Comparison of ENCODE assay signal across 23 cellular contexts in genomic region chr15:101182215-101182614, GRCh38.
A peak's percentile ranks its signal among the peaks of the same experiment; 100 is the strongest.
DNase-seq lines count a peak whose midpoint lies in the region; ATAC-seq and TF ChIP-seq lines count a peak whose summit lies in the region.
"Had no signal": no experiment of that assay in that cellular context is flagged by ENCODE, and none has a peak within 500 bp of the region (broad histone marks: within the 10 kb centered on the region; RNA-seq: fewer than 3 reads in every experiment).

No MANE protein-coding gene starts in this region.

- H3K4ac ChIP-seq in mesenchymal stem cell (ENCODE audit: low read depth in 1 of 2, low read length in 2 of 2), result no peak overlapping the region

- H3K9ac ChIP-seq in mesenchymal stem cell (ENCODE audit: low read length), result no peak overlapping the region

- DNase-seq in T-helper 1 cell, result no peak
- DNase-seq in right cardiac atrium, result no peak
- DNase-seq in left ventricle myocardium superior, result no peak
- no peak for DNase-seq in mesenchymal stem cell
- DNase-seq in upper lobe of left lung, result no peak
- no peak for DNase-seq in foreskin fibroblast
- no peak for DNase-seq in stimulated activated naive CD4-positive, alpha-beta T cell treated with Interleukin-2 at 50 U/mL for 16 hours (lab: John Stamatoyannopoulos, UW)
- DNase-seq: activated T-cell treated with anti-CD3 and anti-CD28 coated beads, Interleukin-2, amount 50 U/mL, for 4 hours; amygdala; left colon; NCI-H1105 treated with DMSO at 0.1 percent for 48 hours; NCI-H2107; NCI-H510A; nucleus accumbens; stimulated activated naive CD4-positive, alpha-beta T cell; T1000; trophoblast cell had no signal

- H4K8ac ChIP-seq in mesenchymal stem cell (ENCODE audit: low read length), result peak overlapping the region; percentile 32

- H3K36me3 Mint-ChIP-seq in T-helper 1 cell treated with Interleukin-12 subunit alpha and Interleukin-12 subunit beta and Interleukin-4 antibody, amounts not matched to agents 30 μg/mL and 1 μg/mL, for 36 hours (ENCODE audit: low read depth), result peaks cover 40% of the 10 kb centered on the region

- H3K4me1 ChIP-seq in right cardiac atrium (ENCODE audit: control insufficient read depth, insufficient read depth, low read length) (peaks cover 13% of the 10 kb centered on the region), mesenchymal stem cell (ENCODE audit: control insufficient read depth, insufficient read depth, low read depth, low read length) (peaks cover 22% of the 10 kb centered on the region), upper lobe of left lung (peaks cover 31 to 69% (median 48%) of the 10 kb centered on the region in 4 donors)

- no peak overlapping the region for H3K18ac ChIP-seq in mesenchymal stem cell (ENCODE audit: low read depth in 1 of 2, low read length in 2 of 2)

- TF ChIP-seq POLR2A in upper lobe of left lung (IDR thresholded peaks at IDR 0.05), result no peak

- 73% methylated on average over 4 of the region's 4 CpGs for WGBS in right cardiac atrium
- 74% methylated on average over 4 of the region's 4 CpGs for WGBS in mesenchymal stem cell
- 84 to 88% methylated on average over 4 of the region's 4 CpGs for WGBS in upper lobe of left lung, 2 donors

- H3K9me3 Mint-ChIP-seq in T-helper 1 cell treated with Interleukin-12 subunit alpha and Interleukin-12 subunit beta and Interleukin-4 antibody, amounts not matched to agents 30 μg/mL and 1 μg/mL, for 36 hours, result no peaks in the 10 kb centered on the region
- H3K9me3 Mint-ChIP-seq: activated T-cell treated with anti-CD3 and anti-CD28 coated beads, Interleukin-2, amount 50 U/mL, for 4 hours had no signal

- intact Hi-C loops in right cardiac atrium (cut with DNase I), result loop anchor here in 1 of 4 donors (10.0 kb wide), 1 partner anchor 63 kb away; no protein-coding TSS in a partner anchor
- intact Hi-C loops in left ventricle myocardium superior (cut with micrococcal nuclease), result no loop called here

- no peak overlapping the region for H3K23ac ChIP-seq in mesenchymal stem cell (ENCODE audit: low read length in 2 of 2)

- H3K27ac Mint-ChIP-seq in T-helper 1 cell treated with Interleukin-12 subunit alpha and Interleukin-12 subunit beta and Interleukin-4 antibody, amounts not matched to agents 30 μg/mL and 1 μg/mL, for 36 hours, result peak overlapping the region; percentile 72
- H3K27ac Mint-ChIP-seq: B cell had no signal

- H3K4me1 Mint-ChIP-seq in T-helper 1 cell treated with Interleukin-12 subunit alpha and Interleukin-12 subunit beta and Interleukin-4 antibody, amounts not matched to agents 30 μg/mL and 1 μg/mL, for 36 hours (ENCODE audit: low read depth), result peaks cover 52% of the 10 kb centered on the region

- H3K27ac ChIP-seq in right cardiac atrium (ENCODE audit: low read length) (peak overlapping the region; percentile 23), mesenchymal stem cell (ENCODE audit: low read length, poor library complexity, severe bottlenecking) (no peak overlapping the region), upper lobe of left lung (peak overlapping the region in 3 of 4 donors; percentile 26 to 58 (median 27))
- H3K27ac ChIP-seq: 22Rv1, cardiac muscle cell, SK-N-MC had no signal

- H3K36me3 ChIP-seq in mesenchymal stem cell (ENCODE audit: control insufficient read depth in 1 of 2, insufficient read depth in 2 of 2, low read depth in 1 of 2, low read length in 2 of 2), result peaks cover 23 to 43% of the 10 kb centered on the region in 2 experiments
- peaks cover 2 to 20% (median 9%) of the 10 kb centered on the region in 4 donors for H3K36me3 ChIP-seq in upper lobe of left lung

- H2BK15ac ChIP-seq in mesenchymal stem cell (ENCODE audit: low read depth, poor library complexity, severe bottlenecking), result no peak overlapping the region

- TF ChIP-seq EP300 in upper lobe of left lung (IDR thresholded peaks at IDR 0.05), result no peak

- H3K4me3 ChIP-seq in right cardiac atrium (ENCODE audit: low read length), result no peak overlapping the region
- no peak overlapping the region for H3K4me3 ChIP-seq in mesenchymal stem cell (ENCODE audit: insufficient read depth in 1 of 2, low read depth in 1 of 2, low read length in 2 of 2)
- H3K4me3 ChIP-seq in upper lobe of left lung, result no peak overlapping the region
- H3K4me3 ChIP-seq in foreskin fibroblast (ENCODE audit: low read depth in 1 of 2, low read length in 2 of 2), result no peak overlapping the region
- H3K4me3 ChIP-seq: cardiac muscle cell, esophagus muscularis mucosa, SK-N-MC had no signal

- no peak overlapping the region for H2AFZ ChIP-seq in mesenchymal stem cell (ENCODE audit: low read depth, low read length)

- TF ChIP-seq CTCF in upper lobe of left lung (IDR thresholded peaks at IDR 0.05) (no peak), foreskin fibroblast (IDR thresholded peaks at IDR 0.05; ENCODE audit: low read depth, low read length) (no peak)

- no peak overlapping the region for H4K91ac ChIP-seq in mesenchymal stem cell (ENCODE audit: low read length)

- H3K27me3 ChIP-seq in right cardiac atrium (ENCODE audit: control insufficient read depth, insufficient read depth), result no peaks in the 10 kb centered on the region
- H3K27me3 ChIP-seq in mesenchymal stem cell (ENCODE audit: control insufficient read depth in 1 of 2, insufficient read depth in 1 of 2, low read length in 2 of 2), result no peaks in the 10 kb centered on the region
- no peaks in the 10 kb centered on the region for H3K27me3 ChIP-seq in upper lobe of left lung
- H3K27me3 ChIP-seq: cardiac muscle cell, esophagus muscularis mucosa had no signal

- H3K9me3 ChIP-seq in right cardiac atrium (ENCODE audit: control insufficient read depth, low read length) (no peaks in the 10 kb centered on the region), mesenchymal stem cell (ENCODE audit: control insufficient read depth, low read length) (no peaks in the 10 kb centered on the region), upper lobe of left lung (no peaks in the 10 kb centered on the region)
- H3K9me3 ChIP-seq: esophagus muscularis mucosa had no signal

- no peaks in the 10 kb centered on the region for H3K27me3 Mint-ChIP-seq in T-helper 1 cell treated with Interleukin-12 subunit alpha and Interleukin-12 subunit beta and Interleukin-4 antibody, amounts not matched to agents 30 μg/mL and 1 μg/mL, for 36 hours (ENCODE audit: low read depth)
- H3K27me3 Mint-ChIP-seq: B cell had no signal

- H3K79me1 ChIP-seq in mesenchymal stem cell (replicated peaks; ENCODE audit: low read length, poor library complexity, severe bottlenecking), result peaks cover 26% of the 10 kb centered on the region

- no peak overlapping the region for H3K4me3 Mint-ChIP-seq in T-helper 1 cell treated with Interleukin-12 subunit alpha and Interleukin-12 subunit beta and Interleukin-4 antibody, amounts not matched to agents 30 μg/mL and 1 μg/mL, for 36 hours
- H3K4me3 Mint-ChIP-seq: activated T-cell treated with anti-CD3 and anti-CD28 coated beads, Interleukin-2, amount 50 U/mL, for 4 hours; B cell had no signal

- ATAC-seq in right cardiac atrium, result no peak
- ATAC-seq in left ventricle myocardium superior, result no peak
- ATAC-seq in upper lobe of left lung (ENCODE audit: low FRiP score in 2 of 2), result no peak
- ATAC-seq: left colon had no signal

- no peak overlapping the region for H3K14ac ChIP-seq in mesenchymal stem cell (ENCODE audit: low read length in 2 of 2)

- no peak overlapping the region for H2AK5ac ChIP-seq in mesenchymal stem cell (ENCODE audit: low read length, severe bottlenecking)

- no peak overlapping the region for H2BK120ac ChIP-seq in mesenchymal stem cell (ENCODE audit: low read depth, low read length)

- no peak overlapping the region for H2BK5ac ChIP-seq in mesenchymal stem cell (ENCODE audit: low read depth, low read length, poor library complexity, severe bottlenecking)

- H3K4me2 ChIP-seq in mesenchymal stem cell (ENCODE audit: low read length, poor library complexity, severe bottlenecking), result no peak overlapping the region

- no peak overlapping the region for H2BK12ac ChIP-seq in mesenchymal stem cell (ENCODE audit: low read length in 2 of 2)
